8 cellular contexts compared by ENCODE assay signal in the genomic region with DNA sequence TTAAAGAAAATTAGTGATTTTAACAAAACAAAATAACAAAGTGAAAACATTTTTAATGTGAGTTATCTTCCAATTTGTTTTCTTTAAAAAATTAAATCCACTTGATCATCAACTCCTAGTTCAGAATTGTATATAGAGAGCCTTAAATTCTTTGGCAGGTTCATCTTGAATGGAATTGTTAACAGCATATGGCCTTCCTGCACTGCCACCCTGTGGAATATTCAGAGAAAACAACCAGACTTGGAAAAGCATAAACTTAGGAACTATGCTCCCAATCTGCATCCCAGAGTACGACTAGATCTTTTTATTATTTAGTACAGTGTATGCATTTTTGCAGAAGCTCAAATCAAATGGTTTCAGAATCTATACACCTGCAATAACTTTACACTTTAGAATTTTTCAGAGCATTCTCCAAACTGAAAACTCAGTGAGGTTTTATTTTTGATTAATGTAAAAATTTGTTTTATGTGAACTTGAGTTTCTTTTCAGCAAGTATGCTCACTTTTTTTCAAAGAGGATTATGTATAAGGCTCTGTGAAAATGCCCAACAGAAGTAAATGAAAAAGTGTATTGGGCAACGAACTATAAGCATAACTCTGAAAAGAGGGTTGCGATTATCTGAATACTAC. TPM values are rescaled to one million over a fixed set of nuclear protein-coding genes. Genes with fewer than 3 reads are reported as not detected.
DNase-seq lines count a peak whose midpoint lies in the region; ATAC-seq and TF ChIP-seq lines count a peak whose summit lies in the region.

No MANE protein-coding gene starts in this region.

- no peaks in the 10 kb centered on the region for H3K36me3 ChIP-seq in ovary

- peak; percentile 91 for TF ChIP-seq RAD21 in Ishikawa (IDR thresholded peaks at IDR 0.05; ENCODE audit: low read depth)

- H3K27ac ChIP-seq in ovary: no peak overlapping the region

- WGBS in ovary, 3 donors: 58 to 63% (median 61%) methylated on average over 3 of the region's 3 CpGs

- no peaks in the 10 kb centered on the region for H3K9me3 ChIP-seq in ovary

- no peaks in the 10 kb centered on the region for H3K4me1 ChIP-seq in ovary (ENCODE audit: insufficient read depth)

- TF ChIP-seq POLR2A in ovary (IDR thresholded peaks at IDR 0.05): no peak

- peak; percentile 6 for DNase-seq in activated CD4-positive, alpha-beta T cell treated with anti-CD3 and anti-CD28 coated beads for 48 hours
- DNase-seq in activated CD4-positive, alpha-beta T cell treated with anti-CD3 and anti-CD28 coated beads, Interleukin-2, amount 50 U/mL, for 1 hour: no peak
- DNase-seq in SK-N-DZ (ENCODE audit: low spot score) (peak; percentile 68), fibroblast of the aortic adventitia (ENCODE audit: low read depth) (peak; percentile 87), ovary (peak in 3 of 5 donors; percentile 11 to 39 (median 25)), kidney glomerular epithelial cell (lab: John Stamatoyannopoulos, UW) (no peak)

- no peak overlapping the region for H3K4me3 ChIP-seq in fibroblast of the aortic adventitia (ENCODE audit: low read depth, low read length)
- no peak overlapping the region for H3K4me3 ChIP-seq in ovary

- TF ChIP-seq CTCF in fibroblast of the aortic adventitia (IDR thresholded peaks at IDR 0.05; ENCODE audit: insufficient read depth, low read length) (peak; percentile 60), ovary (IDR thresholded peaks at IDR 0.05) (peak in 2 of 3 donors; percentile 60 to 63)

- no peak for ATAC-seq in GM21360 (IDR thresholded peaks at IDR 0.05; ENCODE audit: unreplicated experiment)

- intact Hi-C loops in ovary (cut with DNase I): loop anchor here in 3 of 4 donors (5.0 to 10.0 kb wide), 2 partner anchors 230 to 332 kb away; no protein-coding TSS in a partner anchor

- no peaks in the 10 kb centered on the region for H3K27me3 ChIP-seq in ovary

- TF ChIP-seq EP300 in Ishikawa (IDR thresholded peaks at IDR 0.05; ENCODE audit: borderline replicate concordance) (no peak), ovary (IDR thresholded peaks at IDR 0.05) (no peak)

TF ChIP-seq in Ishikawa, 13 proteins besides CTCF, POLR2A, EP300 and RAD21:
- TF ChIP-seq CEBPB (IDR thresholded peaks at IDR 0.05) (no peak), ZBTB7A (IDR thresholded peaks at IDR 0.05; ENCODE audit: low read depth) (no peak), USF1 (IDR thresholded peaks at IDR 0.05) (no peak), TEAD4 (IDR thresholded peaks at IDR 0.05) (no peak), EGR1 (IDR thresholded peaks at IDR 0.05) (no peak), YY1 (IDR thresholded peaks at IDR 0.05; ENCODE audit: low read depth) (no peak), FOXM1 (IDR thresholded peaks at IDR 0.05; ENCODE audit: borderline replicate concordance, low read depth) (no peak), TCF12 (IDR thresholded peaks at IDR 0.05; ENCODE audit: low read depth) (no peak), NFIC (IDR thresholded peaks at IDR 0.05) (no peak), CREB1 (IDR thresholded peaks at IDR 0.05; ENCODE audit: low read depth) (no peak), TAF1 (IDR thresholded peaks at IDR 0.05; ENCODE audit: low read depth) (no peak), REST (IDR thresholded peaks at IDR 0.05; ENCODE audit: low read depth) (no peak)
- TF ChIP-seq, protein P1, sequence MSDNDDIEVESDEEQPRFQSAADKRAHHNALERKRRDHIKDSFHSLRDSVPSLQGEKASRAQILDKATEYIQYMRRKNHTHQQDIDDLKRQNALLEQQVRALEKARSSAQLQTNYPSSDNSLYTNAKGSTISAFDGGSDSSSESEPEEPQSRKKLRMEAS (IDR thresholded peaks at IDR 0.05): no peak

RNA-seq across cellular contexts. Expression of gene ANK3, which starts 44.9 kb away (rescaled TPM):
- 11.4 and 21.2 TPM in 2 replicates for polyA plus RNA-seq in SK-N-DZ (2014; cell fraction: cytosol; rRNA removed)
- polyA plus RNA-seq in SK-N-DZ (2014; cell fraction: nucleus; rRNA removed): 24.5 and 38.8 TPM in 2 replicates
- 248 and 658 TPM in 2 replicates for total RNA-seq in fibroblast of the aortic adventitia (ENCODE audit: low replicate concordance)
- total RNA-seq in ovary: 10 to 100 TPM; 17.7 to 74.1 (median 36.5) TPM
- polyA plus RNA-seq in ovary: 10 to 100 TPM; 11.4 to 19.3 TPM

Comparison
In these comparisons a context has a peak if more than half of its experiments do, and no peak if none do; other contexts are left out.
1. DNase-seq: peak in activated CD4-positive, alpha-beta T cell treated with anti-CD3 and anti-CD28 coated beads for 48 hours (single experiment), SK-N-DZ (single experiment), fibroblast of the aortic adventitia (single experiment) and ovary (3 of 5); none in activated CD4-positive, alpha-beta T cell treated with anti-CD3 and anti-CD28 coated beads, Interleukin-2, amount 50 U/mL, for 1 hour (single experiment) and kidney glomerular epithelial cell (single experiment).